16 cellular contexts compared by ENCODE assay signal in the genomic region with DNA sequence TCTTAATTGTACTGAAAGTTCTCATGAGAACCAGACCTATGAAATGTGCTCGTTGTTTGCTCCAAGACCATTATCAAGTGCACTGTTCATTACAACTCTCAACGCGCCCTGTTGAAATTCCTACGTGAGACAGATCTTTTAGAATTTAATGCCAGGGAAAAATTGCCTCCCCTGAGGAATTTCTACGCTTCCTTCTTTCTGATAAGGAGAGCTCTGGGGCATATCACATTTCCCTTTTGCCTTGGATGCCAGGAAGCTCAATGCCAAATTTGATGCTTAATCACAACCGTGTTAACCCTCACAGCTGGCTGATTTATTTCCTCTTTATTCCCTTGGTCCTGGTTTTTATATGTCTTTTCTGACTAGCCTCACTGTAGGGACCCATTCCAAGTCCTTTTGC.
DNase-seq lines count a peak whose midpoint lies in the region; ATAC-seq and TF ChIP-seq lines count a peak whose summit lies in the region.
"Had no signal": no experiment of that assay in that cellular context is flagged by ENCODE, and none has a peak within 500 bp of the region (broad histone marks: within the 10 kb centered on the region; RNA-seq: fewer than 3 reads in every experiment).

No MANE protein-coding gene starts in this region.

- H3K9ac ChIP-seq in BLaER1 (no peak overlapping the region), muscle layer of colon (ENCODE audit: low read length) (no peak overlapping the region)

- DNase-seq in M059J (ENCODE audit: low read depth) = peak; percentile 27
- DNase-seq in dermis blood vessel endothelial cell = peak; percentile 75
- no peak for DNase-seq in NCI-H526 treated with DMSO at 0.1 percent for 48 hours (lab: John Stamatoyannopoulos, UW)
- no peak for DNase-seq in nucleus accumbens (lab: John Stamatoyannopoulos, UW)
- no peak for DNase-seq in osteocyte (ENCODE audit: extremely low spot score, unreplicated experiment)
- no peak for DNase-seq in stimulated activated naive CD8-positive, alpha-beta T cell treated with anti-CD3 and anti-CD28 coated beads, Interleukin-15, Interleukin-2, amounts not matched to agents 100 U/mL and 50 U/mL, for 24 hours
- DNase-seq: activated naive CD4-positive, alpha-beta T cell treated with anti-CD3 and anti-CD28 coated beads, Interleukin-2, amount 10 ng/mL, durations not matched to agents 7 days and 5 days; foreskin keratinocyte; NCI-H510A treated with DMSO at 0.1 percent for 48 hours; stimulated activated CD4-positive, alpha-beta T cell treated with anti-CD3 and anti-CD28 coated beads, Interleukin-2, amount 100 ng/mL, for 48 hours; T-helper 9 cell had no signal

- H3K4me3 Mint-ChIP-seq in osteocyte (ENCODE audit: unreplicated experiment) = no peak overlapping the region
- H3K4me3 Mint-ChIP-seq: activated naive CD4-positive, alpha-beta T cell treated with anti-CD3 and anti-CD28 coated beads, Interleukin-2, amount 10 ng/mL, durations not matched to agents 7 days and 5 days; B cell; stimulated activated memory B cell treated with anti-CD40 and anti-IgM and Interleukin-4, amounts not matched to agents 10 μg/mL and 1 μg/mL and 100 μg/mL, for 72 hours had no signal

- H3K27ac Mint-ChIP-seq in osteocyte (ENCODE audit: unreplicated experiment) = no peak overlapping the region
- H3K27ac Mint-ChIP-seq: activated naive CD4-positive, alpha-beta T cell treated with anti-CD3 and anti-CD28 coated beads, Interleukin-2, amount 10 ng/mL, durations not matched to agents 7 days and 5 days; B cell; stimulated activated memory B cell treated with anti-CD40 and anti-IgM and Interleukin-4, amounts not matched to agents 10 μg/mL and 1 μg/mL and 100 μg/mL, for 72 hours had no signal

- no peak for ATAC-seq in stimulated activated naive CD8-positive, alpha-beta T cell treated with anti-CD3 and anti-CD28 coated beads, Interleukin-15, Interleukin-2, amounts not matched to agents 100 U/mL and 50 U/mL, for 24 hours
- ATAC-seq: foreskin keratinocyte; HCT116; stimulated activated memory B cell treated with anti-CD40 and anti-IgM and Interleukin-4, amounts not matched to agents 10 μg/mL and 1 μg/mL and 100 μg/mL, for 72 hours had no signal

- H3K9me3 ChIP-seq in BLaER1 = no peaks in the 10 kb centered on the region
- H3K9me3 ChIP-seq in muscle layer of colon (ENCODE audit: low read length) = no peaks in the 10 kb centered on the region

- peak overlapping the region; percentile 42 for H3K4me2 ChIP-seq in BLaER1

- no peaks in the 10 kb centered on the region for H4K20me1 ChIP-seq in BLaER1

- H3K36me3 Mint-ChIP-seq in osteocyte (ENCODE audit: unreplicated experiment) = peaks cover 7% of the 10 kb centered on the region
- H3K36me3 Mint-ChIP-seq: stimulated activated memory B cell treated with anti-CD40 and anti-IgM and Interleukin-4, amounts not matched to agents 10 μg/mL and 1 μg/mL and 100 μg/mL, for 72 hours had no signal

- H3K4me3 ChIP-seq in BLaER1 = no peak overlapping the region
- peak overlapping the region in 1 of 2 donors; percentile 26 for H3K4me3 ChIP-seq in muscle layer of colon (ENCODE audit: low read depth in 1 of 2, low read length in 2 of 2)

- TF ChIP-seq CTCF in osteocyte (IDR thresholded peaks at IDR 0.05) = no peak

- H3K27ac ChIP-seq in BLaER1 (no peak overlapping the region), muscle layer of colon (ENCODE audit: low read depth, low read length) (peak overlapping the region; percentile 86)
- H3K27ac ChIP-seq: foreskin keratinocyte had no signal

- H3K36me3 ChIP-seq in BLaER1 = no peaks in the 10 kb centered on the region
- peaks cover 42% of the 10 kb centered on the region for H3K36me3 ChIP-seq in muscle layer of colon (ENCODE audit: insufficient read depth, low read length)

- no peaks in the 10 kb centered on the region for H3K27me3 ChIP-seq in BLaER1
- no peaks in the 10 kb centered on the region for H3K27me3 ChIP-seq in muscle layer of colon (ENCODE audit: control insufficient read depth in 1 of 2, insufficient read depth in 2 of 2, low read length in 2 of 2)
- H3K27me3 ChIP-seq: foreskin keratinocyte had no signal

- no peaks in the 10 kb centered on the region for H3K27me3 Mint-ChIP-seq in osteocyte (ENCODE audit: unreplicated experiment)
- H3K27me3 Mint-ChIP-seq: activated naive CD4-positive, alpha-beta T cell treated with anti-CD3 and anti-CD28 coated beads, Interleukin-2, amount 10 ng/mL, durations not matched to agents 7 days and 5 days had no signal

- peaks cover 18% of the 10 kb centered on the region for H3K4me1 Mint-ChIP-seq in osteocyte (ENCODE audit: unreplicated experiment)

- peaks cover 88% of the 10 kb centered on the region for H3K4me1 ChIP-seq in BLaER1
- peaks cover 78% of the 10 kb centered on the region for H3K4me1 ChIP-seq in muscle layer of colon (ENCODE audit: insufficient read depth, low read length)
- H3K4me1 ChIP-seq: foreskin keratinocyte had no signal

- no peaks in the 10 kb centered on the region for H3K9me3 Mint-ChIP-seq in osteocyte (ENCODE audit: unreplicated experiment)
- H3K9me3 Mint-ChIP-seq: activated naive CD4-positive, alpha-beta T cell treated with anti-CD3 and anti-CD28 coated beads, Interleukin-2, amount 10 ng/mL, durations not matched to agents 7 days and 5 days; stimulated activated memory B cell treated with anti-CD40 and anti-IgM and Interleukin-4, amounts not matched to agents 10 μg/mL and 1 μg/mL and 100 μg/mL, for 72 hours had no signal

Comparison
In these comparisons a context has a peak if more than half of its experiments do, and no peak if none do; other contexts are left out.
1. DNase-seq: peak in M059J (single experiment) and dermis blood vessel endothelial cell (single experiment); none in NCI-H526 treated with DMSO at 0.1 percent for 48 hours (single experiment), nucleus accumbens (0 of 56), osteocyte (single experiment) and stimulated activated naive CD8-positive, alpha-beta T cell treated with anti-CD3 and anti-CD28 coated beads, Interleukin-15, Interleukin-2, amounts not matched to agents 100 U/mL and 50 U/mL, for 24 hours (single experiment).